32 cellular contexts compared by ENCODE assay signal in genomic region chr17:55409030-55409800, GRCh38.
"Had no signal": no experiment of that assay in that cellular context is flagged by ENCODE, and none has a peak within 500 bp of the region (broad histone marks: within the 10 kb centered on the region; RNA-seq: fewer than 3 reads in every experiment).

No MANE protein-coding gene starts in this region.

- H3K4me1 ChIP-seq: Peyer's patch had no signal

- H3K9me3 ChIP-seq: MG63, Peyer's patch had no signal

- ATAC-seq: activated CD8-positive, alpha-beta T cell treated with anti-CD3 and anti-CD28 coated beads for 36 hours; activated naive CD8-positive, alpha-beta T cell treated with anti-CD3 and anti-CD28 coated beads, Interleukin-2, amount 50 U/mL, for 24 hours; PC-3; SK-N-SH treated with all-trans-retinoic acid at 6 μM for 48 hours; T-cell; T-helper 17 cell had no signal

- H3K4me1 Mint-ChIP-seq: central memory CD8-positive, alpha-beta T cell had no signal

- H3K9me3 Mint-ChIP-seq: activated CD4-positive, alpha-beta T cell treated with anti-CD3 and anti-CD28 coated beads, Interleukin-2, amount 10 ng/mL, durations not matched to agents 24 days and 14 days; activated CD8-positive, alpha-beta T cell treated with anti-CD3 and anti-CD28 coated beads for 36 hours; activated naive CD4-positive, alpha-beta T cell treated with anti-CD3 and anti-CD28 coated beads, Interleukin-2, amount 10 ng/mL, durations not matched to agents 7 days and 5 days; activated naive CD8-positive, alpha-beta T cell treated with anti-CD3 and anti-CD28 coated beads, Interleukin-2, amount 50 U/mL, for 24 hours; activated T-helper 1 cell treated with anti-CD3 and anti-CD28 coated beads, Interleukin-12 subunit alpha, Interleukin-12 subunit beta, Interleukin-2, Interleukin-4 antibody, amounts not matched to agents 30 ng/mL and 10 ng/mL and 1 ng/mL, durations not matched to agents 14 hours and 24 hours and 36 hours; central memory CD8-positive, alpha-beta T cell; T-cell had no signal

- H3K4me3 Mint-ChIP-seq: activated CD4-positive, alpha-beta T cell treated with anti-CD3 and anti-CD28 coated beads, Interleukin-2, amount 10 ng/mL, durations not matched to agents 24 days and 14 days; activated CD8-positive, alpha-beta T cell treated with anti-CD3 and anti-CD28 coated beads for 36 hours; activated naive CD4-positive, alpha-beta T cell treated with anti-CD3 and anti-CD28 coated beads, Interleukin-2, amount 10 ng/mL, durations not matched to agents 7 days and 5 days; activated naive CD8-positive, alpha-beta T cell; activated naive CD8-positive, alpha-beta T cell treated with anti-CD3 and anti-CD28 coated beads, Interleukin-2, amount 50 U/mL, for 24 hours; activated T-helper 1 cell treated with anti-CD3 and anti-CD28 coated beads, Interleukin-12 subunit alpha, Interleukin-12 subunit beta, Interleukin-2, Interleukin-4 antibody, amounts not matched to agents 30 ng/mL and 10 ng/mL and 1 ng/mL, durations not matched to agents 14 hours and 24 hours and 36 hours; central memory CD8-positive, alpha-beta T cell; T-cell; T-helper 17 cell had no signal

- H3K27ac Mint-ChIP-seq: activated CD4-positive, alpha-beta T cell treated with anti-CD3 and anti-CD28 coated beads, Interleukin-2, amount 10 ng/mL, durations not matched to agents 24 days and 14 days; activated CD8-positive, alpha-beta T cell treated with anti-CD3 and anti-CD28 coated beads for 36 hours; activated naive CD4-positive, alpha-beta T cell treated with anti-CD3 and anti-CD28 coated beads, Interleukin-2, amount 10 ng/mL, durations not matched to agents 7 days and 5 days; activated naive CD8-positive, alpha-beta T cell; activated naive CD8-positive, alpha-beta T cell treated with anti-CD3 and anti-CD28 coated beads, Interleukin-2, amount 50 U/mL, for 24 hours; activated T-helper 1 cell treated with anti-CD3 and anti-CD28 coated beads, Interleukin-12 subunit alpha, Interleukin-12 subunit beta, Interleukin-2, Interleukin-4 antibody, amounts not matched to agents 30 ng/mL and 10 ng/mL and 1 ng/mL, durations not matched to agents 14 hours and 24 hours and 36 hours; T-cell had no signal

- H3K27me3 Mint-ChIP-seq: activated CD4-positive, alpha-beta T cell treated with anti-CD3 and anti-CD28 coated beads, Interleukin-2, amount 10 ng/mL, durations not matched to agents 24 days and 14 days; activated CD8-positive, alpha-beta T cell treated with anti-CD3 and anti-CD28 coated beads for 36 hours; activated naive CD4-positive, alpha-beta T cell treated with anti-CD3 and anti-CD28 coated beads, Interleukin-2, amount 10 ng/mL, durations not matched to agents 7 days and 5 days; activated naive CD8-positive, alpha-beta T cell; activated naive CD8-positive, alpha-beta T cell treated with anti-CD3 and anti-CD28 coated beads, Interleukin-2, amount 50 U/mL, for 24 hours; central memory CD8-positive, alpha-beta T cell; T-cell; T-helper 17 cell had no signal

- DNase-seq: activated CD4-positive, alpha-beta T cell treated with anti-CD3 and anti-CD28 coated beads, Interleukin-2, amount 10 ng/mL, durations not matched to agents 24 days and 14 days; activated CD4-positive, alpha-beta T cell treated with anti-CD3 and anti-CD28 coated beads, Interleukin-2, amount 50 U/mL, for 4 hours; activated CD8-positive, alpha-beta T cell treated with anti-CD3 and anti-CD28 coated beads for 36 hours; activated naive CD4-positive, alpha-beta T cell treated with anti-CD3 and anti-CD28 coated beads, Interleukin-2, amount 10 ng/mL, durations not matched to agents 7 days and 5 days; activated naive CD8-positive, alpha-beta T cell treated with anti-CD3 and anti-CD28 coated beads, Interleukin-2, amount 50 U/mL, for 24 hours; activated T-cell treated with anti-CD3 and anti-CD28 coated beads, Interleukin-2, amount 50 U/mL, for 1 hour; amniotic stem cell; aorta; brain microvascular endothelial cell; Karpas-422; MG63; MV-4-11; NCI-H1092; NCI-H1436 treated with DMSO at 0.1 percent for 48 hours; NCI-H1694 treated with DMSO at 0.1 percent for 48 hours; NCI-H2029; NCI-H2171; NCI-H510A; NCI-H526; NCI-H748 treated with DMSO at 0.1 percent for 48 hours; NK-92 treated with Interleukin-12 subunit alpha and Interleukin-12 subunit beta, amount 100 ng/mL, for 24 hours; PC-3; Peyer's patch; RPMI8226; SIG-M5; T-cell; T-helper 17 cell; WERI-Rb-1 had no signal

- H3K27me3 ChIP-seq: brain microvascular endothelial cell, MG63, Peyer's patch had no signal

- H3K27ac ChIP-seq: brain microvascular endothelial cell, Peyer's patch, WERI-Rb-1 had no signal

- H3K4me3 ChIP-seq: MG63, Peyer's patch had no signal
